10 cellular contexts compared by ENCODE assay signal in genomic region chr7:87464830-87465533, GRCh38. TPM values are rescaled to one million over a fixed set of nuclear protein-coding genes. Genes with fewer than 3 reads are reported as not detected.
A peak's percentile ranks its signal among the peaks of the same experiment; 100 is the strongest.
DNase-seq lines count a peak whose midpoint lies in the region; ATAC-seq and TF ChIP-seq lines count a peak whose summit lies in the region.
"Not testable (repeated sequence)": the region's sequence is repeated elsewhere in the genome, so short reads cannot be mapped to it uniquely, and the experiment has no call there.
"Had no signal": no experiment of that assay in that cellular context is flagged by ENCODE, and none has a peak within 500 bp of the region (broad histone marks: within the 10 kb centered on the region; RNA-seq: fewer than 3 reads in every experiment).

No MANE protein-coding gene starts in this region.

- CTCF ChIA-PET in HEK293 (lab: Yijun Ruan, JAX): interaction anchor here (0.6 to 1.6 kb wide), 2 partner anchors 10 to 18 kb away, joined by 3 to 4 read pairs; no protein-coding TSS in a partner anchor
- CTCF ChIA-PET in PC-9 (lab: Charles Lee): interaction anchor here (0.6 kb wide), 1 partner anchor 78 kb away, joined by 3 read pairs; no protein-coding TSS in a partner anchor

- H3K9me2 ChIP-seq in PC-9 (ENCODE audit: insufficient read depth); hepatocyte (replicated peaks; ENCODE audit: insufficient read depth): not testable (repeated sequence)

- H3K9ac ChIP-seq in trophoblast cell (ENCODE audit: low read length): not testable (repeated sequence)

- H2BK120ac ChIP-seq in trophoblast cell (ENCODE audit: insufficient read depth, low read length, poor library complexity): not testable (repeated sequence)

- not testable (repeated sequence) for H2BK5ac ChIP-seq in trophoblast cell (ENCODE audit: low read depth, low read length, poor library complexity)

- H3K27ac ChIP-seq in HEK293 (ENCODE audit: extremely low read depth, low read depth, low read length); PC-9; hepatocyte; left lung; trophoblast cell (ENCODE audit: low read depth, low read length): not testable (repeated sequence)

- peak; percentile 88 for ATAC-seq in left lung

- not testable (repeated sequence) for H3K36me3 ChIP-seq in HEK293 (ENCODE audit: control insufficient read depth in 2 of 2, insufficient read depth in 1 of 2, low read length in 2 of 2); PC-9 (ENCODE audit: low read depth); hepatocyte (replicated peaks; ENCODE audit: insufficient read depth, low read depth); left lung; trophoblast cell (ENCODE audit: control insufficient read depth in 1 of 2, insufficient read depth in 2 of 2, low read length in 2 of 2)

- peak overlapping the region; percentile 51 for H4K8ac ChIP-seq in trophoblast cell (ENCODE audit: low read depth, low read length)

- peak overlapping the region; percentile 51 for H4K12ac ChIP-seq in trophoblast cell (ENCODE audit: low read depth, low read length)

- DNase-seq in COR-L47 (lab: John Stamatoyannopoulos, UW): peak; percentile 76
- DNase-seq in NCI-H1436 treated with DMSO at 0.1 percent for 48 hours (lab: John Stamatoyannopoulos, UW): peak; percentile 15
- DNase-seq in NCI-H460 (ENCODE audit: extremely low read depth, low read depth): peak; percentile 11
- DNase-seq in PC-9: peak; percentile 49 to 53
- DNase-seq in hepatocyte (ENCODE audit: low spot score): peak; percentile 57
- peak; percentile 40 to 47 for DNase-seq in left lung
- DNase-seq in trophoblast cell: not testable (repeated sequence)

- not testable (repeated sequence) for H2BK12ac ChIP-seq in trophoblast cell (ENCODE audit: low read length)

- H3K79me1 ChIP-seq in trophoblast cell (ENCODE audit: low read length): not testable (repeated sequence)

- not testable (repeated sequence) for H4K20me1 ChIP-seq in PC-9 (ENCODE audit: insufficient read depth); hepatocyte (ENCODE audit: insufficient read depth, poor library complexity, severe bottlenecking)

- not testable (repeated sequence) for H4K91ac ChIP-seq in trophoblast cell (ENCODE audit: low read depth, low read length)

- not testable (repeated sequence) for H2AFZ ChIP-seq in PC-9; trophoblast cell (ENCODE audit: insufficient read depth, low read length, poor library complexity)
- peak overlapping the region; percentile 40 for H2AFZ ChIP-seq in hepatocyte

- not testable (repeated sequence) for H3K27me3 ChIP-seq in PC-9 (ENCODE audit: insufficient read depth, low read depth); hepatocyte; left lung; trophoblast cell (ENCODE audit: insufficient read depth, low read length)

- H3K14ac ChIP-seq in trophoblast cell (ENCODE audit: low read length): not testable (repeated sequence)

- H3K4ac ChIP-seq in trophoblast cell (ENCODE audit: low read depth, low read length): not testable (repeated sequence)

- not testable (repeated sequence) for BruUV-seq in PC-9 (replicated peaks; lab: Mats Ljungman, UMichigan)

- H3K4me2 ChIP-seq in PC-9: peak overlapping the region; percentile 65
- peak overlapping the region; percentile 73 for H3K4me2 ChIP-seq in hepatocyte
- H3K4me2 ChIP-seq in trophoblast cell (ENCODE audit: low read length): peak overlapping the region; percentile 34

- POLR2A ChIA-PET in HEK293 (lab: Yijun Ruan, JAX); PC-9 (lab: Charles Lee; ENCODE audit: unreplicated experiment): not testable (repeated sequence)

- H3K23ac ChIP-seq in trophoblast cell (ENCODE audit: low read length): not testable (repeated sequence)

- not testable (repeated sequence) for H3K18ac ChIP-seq in trophoblast cell (ENCODE audit: low read length)

- H3K9me3 ChIP-seq in HEK293 (ENCODE audit: control insufficient read depth, insufficient read depth, low read depth, low read length); PC-9 (ENCODE audit: insufficient read depth, low read depth); hepatocyte (ENCODE audit: low read depth); left lung; trophoblast cell (ENCODE audit: insufficient read depth, low read depth, low read length): not testable (repeated sequence)

- not testable (repeated sequence) for H3F3A ChIP-seq in PC-9 (ENCODE audit: insufficient read depth, low read depth)

- not testable (repeated sequence) for H3K4me1 ChIP-seq in HEK293 (ENCODE audit: control insufficient read depth, insufficient read depth, low read length); PC-9 (replicated peaks; ENCODE audit: insufficient read depth); hepatocyte (ENCODE audit: insufficient read depth); left lung; trophoblast cell (ENCODE audit: control insufficient read depth in 1 of 2, insufficient read depth in 2 of 2, low read length in 2 of 2)

- 43% methylated on average over 16 of the region's 16 CpGs for WGBS in hepatocyte (ENCODE audit: low lambda C conversion rate, missing lambda C conversion rate)
- WGBS in trophoblast cell (ENCODE audit: extremely low coverage, insufficient coverage, insufficient read length): no CpG with 5 or more reads among the region's 16 CpGs

- intact Hi-C loops in PC-9 (cut with micrococcal nuclease; ENCODE audit: unreplicated experiment); left lung (cut with DNase I): not testable (repeated sequence)

- TF ChIP-seq CTCF in HEK293 (tag by site-specific recombination; IDR thresholded peaks at IDR 0.05): 0 out of 2 replicates have a peak, but pooled peaks have one; percentile 19
- TF ChIP-seq CTCF in PC-9 (conservative IDR thresholded peaks at IDR 0.05); hepatocyte (IDR thresholded peaks at IDR 0.05; ENCODE audit: poor library complexity); left lung (IDR thresholded peaks at IDR 0.05): not testable (repeated sequence)

- not testable (repeated sequence) for H3K79me2 ChIP-seq in PC-9 (ENCODE audit: low read depth); hepatocyte; trophoblast cell (ENCODE audit: control insufficient read depth, insufficient read depth, low read length, poor library complexity)

- H3K4me3 ChIP-seq in HEK293 (ENCODE audit: low read depth, low read length); PC-9; hepatocyte; left lung; trophoblast cell (ENCODE audit: low read depth, low read length): not testable (repeated sequence)

- H2AK5ac ChIP-seq in trophoblast cell (ENCODE audit: low read length): not testable (repeated sequence)

TF ChIP-seq in HEK293, 187 proteins besides CTCF, POLR2A, EP300 and RAD21:
- TF ChIP-seq ZNF692 (tag by site-specific recombination; IDR thresholded peaks at IDR 0.05): peak; percentile 77
- peak; percentile 82 for TF ChIP-seq ZFHX2 (tag by site-specific recombination; conservative IDR thresholded peaks at IDR 0.05)
- TF ChIP-seq ZFP69B (tag by site-specific recombination; IDR thresholded peaks at IDR 0.05): peak; percentile 84
- peak; percentile 60 for TF ChIP-seq SCRT2 (tag by site-specific recombination; IDR thresholded peaks at IDR 0.05)
- TF ChIP-seq EGR2 (tag by site-specific recombination; IDR thresholded peaks at IDR 0.05; ENCODE audit: low read depth): peak; percentile 59; the same call in 1 of the 2 replicates
- TF ChIP-seq TRIM28 (IDR thresholded peaks at IDR 0.05; ENCODE audit: borderline replicate concordance, low read length): 0 out of 2 replicates have a peak, but pooled peaks have one; percentile 29

RNA-seq across cellular contexts. Expression of gene ABCB4, which starts 10.5 kb away (rescaled TPM):
- 0.07 TPM in 1 of 2 replicates, not detected in the other for total RNA-seq in NCI-H460 (2014; rRNA removed; shearing (Covaris generic))
- 0.06 TPM in 1 of 2 replicates, not detected in the other for polyA plus RNA-seq in NCI-H460 (2014; cell fraction: nucleus; rRNA removed)
- total RNA-seq in PC-9 (2021) (not detected in 2 replicates), hepatocyte (0.80 and 1.2 TPM in 2 replicates), left lung (under 1 TPM; 0.16 to 0.52 TPM)
- 0.37 and 2.3 TPM in 2 replicates for polyA plus RNA-seq in hepatocyte
- 0.03 and 0.10 TPM in 2 replicates for polyA plus RNA-seq in trophoblast cell (2013)
- total RNA-seq: mammary epithelial cell; T-helper 2 cell treated with Interferon-gamma antibody and Interleukin-4, amounts not matched to agents 100 ng/mL and 5 ng/mL, for 36 hours had no signal
